Comparison of ENCODE assay signal across 7 cellular contexts in genomic region chr6:158031445-158032353, GRCh38. TPM values are rescaled to one million over a fixed set of nuclear protein-coding genes. Genes with fewer than 3 reads are reported as not detected.
A peak's percentile ranks its signal among the peaks of the same experiment; 100 is the strongest.
DNase-seq lines count a peak whose midpoint lies in the region; ATAC-seq and TF ChIP-seq lines count a peak whose summit lies in the region.

No MANE protein-coding gene starts in this region.

- H3K27ac ChIP-seq in skin epidermis, result peak overlapping the region in 19 of 21 experiments; percentile 3 to 79 (median 55)

- H3K4me3 Mint-ChIP-seq in glutamatergic neuron (ENCODE audit: unreplicated experiment), result peak overlapping the region; percentile 87

- peak overlapping the region; percentile 98 for H3K27ac Mint-ChIP-seq in glutamatergic neuron (ENCODE audit: unreplicated experiment)

- peaks cover 9% of the 10 kb centered on the region for H3K27me3 Mint-ChIP-seq in glutamatergic neuron (ENCODE audit: unreplicated experiment)

- H3K4me3 ChIP-seq in skin epidermis, result no peak overlapping the region

- peaks cover 39% of the 10 kb centered on the region for H3K4me1 Mint-ChIP-seq in glutamatergic neuron (ENCODE audit: low read depth, unreplicated experiment)

- no peak for TF ChIP-seq CTCF in glutamatergic neuron (IDR thresholded peaks at IDR 0.05; ENCODE audit: partially characterized antibody, unreplicated experiment)

- peaks cover 4% of the 10 kb centered on the region for H3K36me3 Mint-ChIP-seq in glutamatergic neuron (ENCODE audit: unreplicated experiment)

- H3K9me3 Mint-ChIP-seq in glutamatergic neuron (ENCODE audit: unreplicated experiment), result peaks cover 9% of the 10 kb centered on the region

- peak; percentile 50 for ATAC-seq in GM19023 (IDR thresholded peaks at IDR 0.05; ENCODE audit: unreplicated experiment)

- DNase-seq in Kasumi-1 (lab: John Stamatoyannopoulos, UW) (peak; percentile 43 to 47), glutamatergic neuron (peak; percentile 79), NCI-H510A (lab: John Stamatoyannopoulos, UW) (no peak), COR-L47 (lab: John Stamatoyannopoulos, UW) (no peak)
- DNase-seq in activated CD8-positive, alpha-beta memory T cell treated with anti-CD3 and anti-CD28 coated beads, Interleukin-2, amount 50 U/mL, for 48 hours, result peak; percentile 78

RNA-seq across cellular contexts. Expression of gene SYNJ2, which starts 50.0 kb away (rescaled TPM):
- total RNA-seq in glutamatergic neuron (ENCODE audit: unreplicated experiment), result 2.4 TPM

Comparison
In these comparisons a context has a peak if more than half of its experiments do, and no peak if none do; other contexts are left out.
1. DNase-seq: peak in Kasumi-1 (2 of 2), activated CD8-positive, alpha-beta memory T cell treated with anti-CD3 and anti-CD28 coated beads, Interleukin-2, amount 50 U/mL, for 48 hours (single experiment) and glutamatergic neuron (single experiment); none in NCI-H510A (single experiment) and COR-L47 (single experiment).